Comparison of ENCODE assay signal across 9 cellular contexts in genomic region chr19:44260343-44260681, GRCh38. TPM values are rescaled to one million over a fixed set of nuclear protein-coding genes. Genes with fewer than 3 reads are reported as not detected.
DNase-seq lines count a peak whose midpoint lies in the region; ATAC-seq, FAIRE-seq and TF ChIP-seq lines count a peak whose summit lies in the region.
"Had no signal": no experiment of that assay in that cellular context is flagged by ENCODE, and none has a peak within 500 bp of the region (broad histone marks: within the 10 kb centered on the region; RNA-seq: fewer than 3 reads in every experiment).

No MANE protein-coding gene starts in this region.

- H3K4ac ChIP-seq in H9 (ENCODE audit: low read depth, low read length) = no peak overlapping the region

- no peak for TF ChIP-seq EP300 in A549 (IDR thresholded peaks at IDR 0.05)

- H3K9ac ChIP-seq in H9 (ENCODE audit: extremely low read depth, insufficient read length, low read length) (peak overlapping the region; percentile 36), liver (ENCODE audit: low read depth in 1 of 2, low read length in 2 of 2) (no peak overlapping the region)

- no peak overlapping the region for H3K18ac ChIP-seq in H9 (ENCODE audit: insufficient read length, low read depth, low read length)

- no peak overlapping the region for H2BK12ac ChIP-seq in H9 (ENCODE audit: insufficient read length, low read depth, low read length)

- ATAC-seq in A549 (peak; percentile 6 to 23; a peak in 2 of 6 replicates), HG02798 (IDR thresholded peaks at IDR 0.05; ENCODE audit: poor library complexity, unreplicated experiment) (no peak), GM19328 (IDR thresholded peaks at IDR 0.05; ENCODE audit: unreplicated experiment) (no peak)

- TF ChIP-seq CTCF in A549 (IDR thresholded peaks at IDR 0.05) = no peak
- no peak for TF ChIP-seq CTCF in H9 (conservative IDR thresholded peaks at IDR 0.05)
- no peak for TF ChIP-seq CTCF in cardiac fibroblast (IDR thresholded peaks at IDR 0.05; ENCODE audit: low read depth, low read length)
- no peak for TF ChIP-seq CTCF in liver (IDR thresholded peaks at IDR 0.05; ENCODE audit: low read depth, low read length, missing input control)

- no peak overlapping the region for H2AK5ac ChIP-seq in H9 (ENCODE audit: insufficient read length, low read length)

- H3K27me3 ChIP-seq in H9 (ENCODE audit: insufficient read depth, low read length) (no peaks in the 10 kb centered on the region), liver (ENCODE audit: control insufficient read depth in 4 of 4, insufficient read depth in 4 of 4, low read length in 3 of 4) (no peaks in the 10 kb centered on the region)

- H4K20me1 ChIP-seq in H9 (ENCODE audit: control insufficient read depth, insufficient read depth, insufficient read length) = no peaks in the 10 kb centered on the region

- H3K23me2 ChIP-seq in H9 (ENCODE audit: insufficient read length, low read depth, low read length, poor library complexity, severe bottlenecking) = peaks cover 8% of the 10 kb centered on the region

- H3K4me1 Mint-ChIP-seq in H9 = peaks cover 7 to 8% of the 10 kb centered on the region in 2 experiments

- H2BK20ac ChIP-seq in H9 (ENCODE audit: low read depth, low read length, poor library complexity, severe bottlenecking) = no peak overlapping the region

- CTCF ChIA-PET in A549 (lab: Yijun Ruan, JAX) = no interaction called here
- CTCF ChIA-PET in HEK293T (lab: Yijun Ruan, JAX) = no interaction called here

- H3K4me3 Mint-ChIP-seq in H9 = peak overlapping the region; percentile 72 to 80

- no peak overlapping the region for H4K91ac ChIP-seq in H9 (ENCODE audit: insufficient read length, low read depth, low read length)

- H3K9me3 Mint-ChIP-seq in H9 = peaks cover 30 to 39% of the 10 kb centered on the region in 2 experiments

- no peak overlapping the region for H3K23ac ChIP-seq in H9 (ENCODE audit: insufficient read length, low read depth, low read length)

- H3K14ac ChIP-seq in H9 (ENCODE audit: insufficient read depth, low read length) = peak overlapping the region; percentile 47; the same call in 1 of the 2 replicates

- peak overlapping the region; percentile 17 to 86 (median 69); a peak in 5 of 7 replicates for H3K27ac Mint-ChIP-seq in H9

- H4K8ac ChIP-seq in H9 (replicated peaks; ENCODE audit: insufficient read length, low read depth, low read length) = no peak overlapping the region

- no peak overlapping the region for H2BK15ac ChIP-seq in H9 (ENCODE audit: low read depth, low read length)

- H3K9me3 ChIP-seq in A549 (peaks cover 49% of the 10 kb centered on the region), H9 (ENCODE audit: control insufficient read depth, low read depth, low read length) (no peaks in the 10 kb centered on the region), liver (ENCODE audit: control insufficient read depth in 4 of 4, low read length in 3 of 4) (peaks cover 24 to 71% (median 35%) of the 10 kb centered on the region in 4 donors)

- no peak for TF ChIP-seq RAD21 in A549 (conservative IDR thresholded peaks at IDR 0.05 in 1 of 2, IDR thresholded peaks at IDR 0.05 in 1 of 2)
- no peak for TF ChIP-seq RAD21 in liver (IDR thresholded peaks at IDR 0.05)

- H2BK120ac ChIP-seq in H9 (ENCODE audit: low read depth, low read length, poor library complexity, severe bottlenecking) = no peak overlapping the region

- no peak for FAIRE-seq in A549 (lab: Jason Lieb, UNC)

- H3K36me3 Mint-ChIP-seq in H9 (ENCODE audit: insufficient read depth in 1 of 3, low read depth in 3 of 3) = peaks cover 0 to 2% (median 1%) of the 10 kb centered on the region in 3 experiments; a peak in 3 of 7 replicates

- no peak overlapping the region for H4K5ac ChIP-seq in H9 (ENCODE audit: insufficient read length, low read depth, low read length)

- peak overlapping the region; percentile 57 for H2AFZ ChIP-seq in H9 (ENCODE audit: low read length)

- no peak overlapping the region for H3T11ph ChIP-seq in H9 (ENCODE audit: low read length)

- no peaks in the 10 kb centered on the region; the same call in 1 of the 2 replicates for H3K79me2 ChIP-seq in H9 (ENCODE audit: insufficient read depth, low read length)

- H3K27ac ChIP-seq in A549 = peak overlapping the region; percentile 53 to 73; a peak in 5 of 6 replicates
- H3K27ac ChIP-seq in H9 (ENCODE audit: insufficient read length, low read depth, low read length) = no peak overlapping the region
- no peak overlapping the region for H3K27ac ChIP-seq in liver (ENCODE audit: low read depth in 1 of 2, low read length in 2 of 2)

- H3K4me2 ChIP-seq in A549 = peak overlapping the region; percentile 69
- peak overlapping the region; percentile 92 for H3K4me2 ChIP-seq in H9 (ENCODE audit: insufficient read depth, insufficient read length, low read length)

- H2BK5ac ChIP-seq in H9 (ENCODE audit: insufficient read length, low read length) = no peak overlapping the region

- no peaks in the 10 kb centered on the region for H3K79me1 ChIP-seq in H9 (ENCODE audit: insufficient read depth, low read depth, low read length, poor library complexity, severe bottlenecking)

- H3K4me3 ChIP-seq in A549 (peak overlapping the region; percentile 49), cardiac fibroblast (replicated peaks in 1 of 2; ENCODE audit: low read depth in 2 of 2, low read length in 2 of 2) (peak overlapping the region; percentile 48 to 57), liver (ENCODE audit: low read depth in 1 of 3, low read length in 3 of 3) (peak overlapping the region in 2 of 3 donors; percentile 44 to 54)
- H3K4me3 ChIP-seq: lung had no signal

- H3K36me3 ChIP-seq in liver (ENCODE audit: control insufficient read depth in 4 of 4, insufficient read depth in 3 of 4, low read depth in 1 of 4, low read length in 3 of 4) = peaks cover 0 to 5% (median 0%) of the 10 kb centered on the region in 4 donors

- H3K56ac ChIP-seq in H9 (ENCODE audit: insufficient read length, low read depth, low read length) = no peak overlapping the region

- 77% methylated on average over 7 of the region's 7 CpGs for WGBS in A549 (ENCODE audit: missing lambda C conversion rate)
- WGBS in H9 (ENCODE audit: extremely low coverage, insufficient read length, low lambda C conversion rate) = no CpG with 5 or more reads among the region's 7 CpGs
- 22% methylated on average over 7 of the region's 7 CpGs for WGBS in liver

- POLR2A ChIA-PET in A549 (lab: Yijun Ruan, JAX) (interaction anchor here (1.0 to 1.3 kb wide), 2 partner anchors 44 to 95 kb away, joined by 4 read pairs; partner anchors contain the start of gene ZNF226), HEK293T (lab: Yijun Ruan, JAX) (interaction anchor here (1.0 kb wide), 1 partner anchor 53 kb away, joined by 3 read pairs; no protein-coding TSS in a partner anchor)

- no peak for DNase-seq in A549 (ENCODE audit: low read depth in 1 of 2, low spot score in 1 of 2)
- DNase-seq in H9 = no peak
- no peak for DNase-seq in cardiac fibroblast (ENCODE audit: low read depth in 2 of 2)
- no peak for DNase-seq in effector CD8-positive, alpha-beta T cell (lab: John Stamatoyannopoulos, UW)
- no peak for DNase-seq in HEK293T (ENCODE audit: extremely low spot score)

- 0 out of 3 replicates have a peak, but pooled peaks cover 2% of the 10 kb centered on the region for H3K4me1 ChIP-seq in A549
- no peaks in the 10 kb centered on the region for H3K4me1 ChIP-seq in H9 (ENCODE audit: insufficient read depth, low read length)
- H3K4me1 ChIP-seq in liver (ENCODE audit: control insufficient read depth in 4 of 4, insufficient read depth in 4 of 4, low read length in 3 of 4) = no peaks in the 10 kb centered on the region

- no peak for TF ChIP-seq POLR2A in A549 (IDR thresholded peaks at IDR 0.05; ENCODE audit: low read length)

- H3K27me3 Mint-ChIP-seq in H9 (ENCODE audit: low read depth) = no peaks in the 10 kb centered on the region

TF ChIP-seq in A549, 52 proteins besides CTCF, POLR2A, EP300 and RAD21 (continues in another document):
- TF ChIP-seq KDM1A (IDR thresholded peaks at IDR 0.05; ENCODE audit: low read depth) (no peak), ZFP36 (IDR thresholded peaks at IDR 0.05; ENCODE audit: borderline replicate concordance, partially characterized antibody) (no peak), EHF (CRISPR knock-in tag; IDR thresholded peaks at IDR 0.05) (no peak)

TF ChIP-seq in liver, 16 proteins besides CTCF, POLR2A, EP300 and RAD21 (continues in another document):
- TF ChIP-seq RXRA (IDR thresholded peaks at IDR 0.05) = no peak

TF ChIP-seq in HEK293T, 16 proteins besides CTCF, POLR2A, EP300 and RAD21 (continues in another document):
- TF ChIP-seq SUZ12 (IDR thresholded peaks at IDR 0.05) = no peak
- TF ChIP-seq L3MBTL2 (conservative IDR thresholded peaks at IDR 0.05) = no peak
- TF ChIP-seq NFRKB (IDR thresholded peaks at IDR 0.05) = no peak
- TF ChIP-seq LEF1 (IDR thresholded peaks at IDR 0.05; ENCODE audit: borderline replicate concordance) = no peak
- no peak for TF ChIP-seq FOXK2 (IDR thresholded peaks at IDR 0.05)
- no peak for TF ChIP-seq ARNT (IDR thresholded peaks at IDR 0.05)
- no peak for TF ChIP-seq CTBP1 (IDR thresholded peaks at IDR 0.05; ENCODE audit: borderline replicate concordance)
- no peak for TF ChIP-seq FOXA1 (IDR thresholded peaks at IDR 0.05)
- TF ChIP-seq ZNF384 (IDR thresholded peaks at IDR 0.05) = no peak

RNA-seq across cellular contexts. Expression of gene ZNF233, which starts 0.6 kb away (rescaled TPM):
- polyA plus RNA-seq in A549 (2011; rRNA removed) (1.9 and 2.1 TPM in 2 replicates), A549 (2017; fragmentation: RNase III; extraction: RNeasy Plus Mini Kit Qiagen cat#74134 plus additional on column Dnase treatment) (1.2 to 1.3 TPM (median 1.2 TPM) in 3 replicates), liver (under 1 TPM in 1 of 2 donors, not detected in 1; 0.94 TPM)
- polyA plus RNA-seq in A549 (2012; cell fraction: cytosol; rRNA removed) = 0.24 and 0.32 TPM in 2 replicates
- polyA plus RNA-seq in A549 (2012; cell fraction: nucleus; rRNA removed) = 0.11 and 0.30 TPM in 2 replicates
- polyA minus RNA-seq in A549 (2011; rRNA and poly(A)+ RNA removed) = 1.8 and 2.2 TPM in 2 replicates
- total RNA-seq in H9 (2021) (1.9 and 2.5 TPM in 2 replicates), liver (1 to 10 TPM in 1 of 2 donors, under 1 TPM in 1; 0.17 to 1.6 TPM)

RNA-seq across cellular contexts. Expression of gene ZNF235, which starts 44.5 kb away (rescaled TPM):
- polyA plus RNA-seq in A549 (2011; rRNA removed) = 7.4 and 8.4 TPM in 2 replicates
- 1.3 and 1.6 TPM in 2 replicates for polyA plus RNA-seq in A549 (2012; cell fraction: cytosol; rRNA removed)
- 3.1 and 5.0 TPM in 2 replicates for polyA plus RNA-seq in A549 (2012; cell fraction: nucleus; rRNA removed)
- 3.8 to 4.9 TPM (median 4.2 TPM) in 3 replicates for polyA plus RNA-seq in A549 (2017; fragmentation: RNase III; extraction: RNeasy Plus Mini Kit Qiagen cat#74134 plus additional on column Dnase treatment)
- polyA minus RNA-seq in A549 (2011; rRNA and poly(A)+ RNA removed) = 6.0 and 8.2 TPM in 2 replicates
- total RNA-seq in H9 (2021) = 5.4 and 6.6 TPM in 2 replicates
- 1 to 10 TPM; 2.6 to 5.3 TPM for total RNA-seq in liver
- 1 to 10 TPM in 1 of 2 donors, under 1 TPM in 1; 0.96 to 1.7 TPM for polyA plus RNA-seq in liver

RNA-seq across cellular contexts. Expression of gene ZNF227, which starts 48.0 kb away (rescaled TPM):
- polyA plus RNA-seq in A549 (2011; rRNA removed) (15.8 and 17.1 TPM in 2 replicates), A549 (2017; fragmentation: RNase III; extraction: RNeasy Plus Mini Kit Qiagen cat#74134 plus additional on column Dnase treatment) (10.1 to 10.4 TPM (median 10.1 TPM) in 3 replicates), liver (1 to 10 TPM; 3.3 to 3.4 TPM)
- polyA plus RNA-seq in A549 (2012; cell fraction: cytosol; rRNA removed) = 3.8 and 4.0 TPM in 2 replicates
- polyA plus RNA-seq in A549 (2012; cell fraction: nucleus; rRNA removed) = 1.5 and 3.4 TPM in 2 replicates
- 21.7 and 22.4 TPM in 2 replicates for polyA minus RNA-seq in A549 (2011; rRNA and poly(A)+ RNA removed)
- total RNA-seq in H9 (2021) (19.8 and 22.6 TPM in 2 replicates), liver (10 to 100 TPM in 1 of 2 donors, 1 to 10 TPM in 1; 8.8 to 10.9 TPM)

Comparison
In these comparisons a context has a peak if more than half of its experiments do, and no peak if none do; other contexts are left out.
1. ATAC-seq: peak in A549 (2 of 2); none in HG02798 (single experiment) and GM19328 (single experiment).
2. H3K27ac ChIP-seq: peak in A549 (2 of 2); none in H9 (single experiment) and liver (0 of 2).
3. Peak in every context shown above with its lines, with median percentiles within 50 percentile points of each other: H3K4me3 ChIP-seq.